ENCODE assay signal across 1 cellular context in the genomic region with DNA sequence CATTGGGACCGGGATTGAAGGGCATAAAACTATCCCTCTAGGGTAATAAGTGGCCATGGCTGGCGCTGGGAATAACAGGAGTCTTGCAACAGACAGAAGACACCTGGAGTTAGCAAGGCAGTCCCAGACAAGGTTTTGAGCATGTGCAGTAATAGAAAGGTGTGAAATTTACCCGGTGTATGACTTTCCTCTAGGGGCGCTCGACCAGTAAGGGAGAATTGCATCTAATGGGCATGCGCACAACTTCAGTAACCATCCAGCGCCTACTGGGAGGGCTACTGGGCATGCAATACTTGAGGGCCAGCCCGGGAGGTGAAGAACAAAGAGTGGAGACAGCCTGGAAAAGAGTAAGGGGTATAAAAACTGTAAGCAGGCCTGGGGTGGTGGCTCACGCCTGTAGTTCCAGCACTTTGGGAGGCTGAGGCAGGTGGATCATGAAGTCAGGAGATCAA.
TF ChIP-seq lines count a peak whose summit lies in the region.

No MANE protein-coding gene starts in this region.

TF ChIP-seq in K562, 482 proteins besides CTCF, POLR2A, EP300 and RAD21:
- TF ChIP-seq E2F6 (IDR thresholded peaks at IDR 0.05; ENCODE audit: borderline replicate concordance in 1 of 2, extremely low read depth in 1 of 2, insufficient read depth in 1 of 2, insufficient read length in 1 of 2, low read depth in 1 of 2, low read length in 1 of 2, poor library complexity in 1 of 2, severe bottlenecking in 1 of 2): peak; percentile 17 to 70
- no peak for TF ChIP-seq DDX20 (tag; IDR thresholded peaks at IDR 0.05; ENCODE audit: low read depth)
- TF ChIP-seq EZH2 (IDR thresholded peaks at IDR 0.05; ENCODE audit: borderline replicate concordance, low read depth, low read length): no peak
- no peak for TF ChIP-seq TOE1 (IDR thresholded peaks at IDR 0.05; ENCODE audit: borderline replicate concordance)
- no peak for TF ChIP-seq TOE1 (CRISPR knock-in tag; IDR thresholded peaks at IDR 0.05; ENCODE audit: borderline replicate concordance, low read depth)
- peak; percentile 78 for TF ChIP-seq MGA (IDR thresholded peaks at IDR 0.05)
- TF ChIP-seq ZNF239 (CRISPR knock-in tag; IDR thresholded peaks at IDR 0.05): no peak
- TF ChIP-seq EWSR1 (IDR thresholded peaks at IDR 0.05; ENCODE audit: borderline replicate concordance, low read depth, partially characterized antibody): no peak
- 0 out of 2 replicates have a peak, but pooled peaks have one; percentile 5 for TF ChIP-seq ZNF592 (IDR thresholded peaks at IDR 0.05)
- no peak for TF ChIP-seq MEIS2 (IDR thresholded peaks at IDR 0.05; ENCODE audit: partially characterized antibody)
- peak; percentile 86 for TF ChIP-seq L3MBTL2 (IDR thresholded peaks at IDR 0.05)
